23 cellular contexts compared by ENCODE assay signal in genomic region chr15:67969892-67970291, GRCh38.
"Had no signal": no experiment of that assay in that cellular context is flagged by ENCODE, and none has a peak within 500 bp of the region (broad histone marks: within the 10 kb centered on the region; RNA-seq: fewer than 3 reads in every experiment).

No MANE protein-coding gene starts in this region.

- H3K4me2 ChIP-seq: KMS-11 had no signal

- H3K9me3 Mint-ChIP-seq: T-cell had no signal

- H3K36me3 ChIP-seq: SJCRH30 had no signal

- FAIRE-seq: HTR-8/SVneo had no signal

- H3K27ac ChIP-seq: HL-60, KMS-11, RWPE1, SJCRH30 had no signal

- H3K4me3 ChIP-seq: SJCRH30 had no signal

- H3K9me3 ChIP-seq: SJCRH30 had no signal

- H3K36me3 Mint-ChIP-seq: T-cell had no signal

- H3K9ac ChIP-seq: KMS-11 had no signal

- H3K4me3 Mint-ChIP-seq: T-cell had no signal

- H3K27ac Mint-ChIP-seq: T-cell had no signal

- ATAC-seq: Panc1, PC-3, T-cell had no signal

- DNase-seq: Kasumi-1; MM.1S; NCI-H1092 treated with DMSO at 0.1 percent for 48 hours; NCI-H1436 treated with DMSO at 0.1 percent for 48 hours; NCI-H1694; NCI-H187 treated with DMSO at 0.1 percent for 48 hours; NCI-H2029 treated with DMSO at 0.1 percent for 48 hours; NCI-H2171 treated with DMSO at 0.1 percent for 48 hours; NCI-H345; NCI-H446 treated with DMSO at 0.1 percent for 48 hours; NCI-H510A treated with DMSO at 0.1 percent for 48 hours; NCI-H526; NK-92 treated with Interleukin-12 subunit alpha and Interleukin-12 subunit beta, amount 100 ng/mL, for 24 hours; PC-3; SHP77 treated with DMSO at 0.1 percent for 48 hours; SJCRH30; SW 1271; T-cell had no signal

- H3K27me3 ChIP-seq: SJCRH30 had no signal
